16 cellular contexts compared by ENCODE assay signal in genomic region chr16:3140603-3141427, GRCh38. TPM values are rescaled to one million over a fixed set of nuclear protein-coding genes. Genes with fewer than 3 reads are reported as not detected.
DNase-seq lines count a peak whose midpoint lies in the region; ATAC-seq and TF ChIP-seq lines count a peak whose summit lies in the region.
"Had no signal": no experiment of that assay in that cellular context is flagged by ENCODE, and none has a peak within 500 bp of the region (broad histone marks: within the 10 kb centered on the region; RNA-seq: fewer than 3 reads in every experiment).

No MANE protein-coding gene starts in this region.

- H3K27ac Mint-ChIP-seq in nephron progenitor cell = no peak overlapping the region
- H3K27ac Mint-ChIP-seq in T-helper 17 cell = no peak overlapping the region
- H3K27ac Mint-ChIP-seq: CD4-positive, CD25-positive, alpha-beta regulatory T cell had no signal

- TF ChIP-seq CTCF in lower lobe of right lung (IDR thresholded peaks at IDR 0.05) = no peak
- TF ChIP-seq CTCF in gastrocnemius medialis (IDR thresholded peaks at IDR 0.05 in 4 of 5, conservative IDR thresholded peaks at IDR 0.05 in 1 of 5) = no peak
- no peak for TF ChIP-seq CTCF in nephron progenitor cell (IDR thresholded peaks at IDR 0.05)

- in situ Hi-C loops in gastrocnemius medialis (cut with MboI; ENCODE audit: low sequenced_read_pairs in 4 of 4) = no loop called here

- H3K4me1 ChIP-seq in right cardiac atrium (ENCODE audit: control insufficient read depth, insufficient read depth, low read length) (peaks cover 4% of the 10 kb centered on the region), lower lobe of right lung (peaks cover 6% of the 10 kb centered on the region), gastrocnemius medialis (peaks cover 38 to 80% of the 10 kb centered on the region in 2 donors)

- H3K27me3 ChIP-seq in right cardiac atrium (ENCODE audit: control insufficient read depth, insufficient read depth) (no peaks in the 10 kb centered on the region), lower lobe of right lung (ENCODE audit: low read depth) (no peaks in the 10 kb centered on the region), gastrocnemius medialis (no peaks in the 10 kb centered on the region)
- H3K27me3 ChIP-seq: BLaER1 treated with 17β-estradiol and CSF1 and Interleukin-3, amounts not matched to agents 10 nM and 100 nM had no signal

- H3K9me3 ChIP-seq in right cardiac atrium (ENCODE audit: control insufficient read depth, low read length) (no peaks in the 10 kb centered on the region), lower lobe of right lung (no peaks in the 10 kb centered on the region), gastrocnemius medialis (no peaks in the 10 kb centered on the region), T-helper 17 cell (ENCODE audit: control insufficient read depth, low read length, poor library complexity, severe bottlenecking) (no peaks in the 10 kb centered on the region)
- H3K9me3 ChIP-seq: BLaER1 treated with 17β-estradiol and CSF1 and Interleukin-3, amounts not matched to agents 10 nM and 100 nM had no signal

- H3K4me1 Mint-ChIP-seq in nephron progenitor cell (peaks cover 17% of the 10 kb centered on the region), T-helper 17 cell (peaks cover 9% of the 10 kb centered on the region)

- ATAC-seq in right cardiac atrium = no peak
- no peak for ATAC-seq in Right ventricle myocardium superior (ENCODE audit: poor library complexity)
- ATAC-seq in lower lobe of right lung = no peak
- no peak for ATAC-seq in gastrocnemius medialis
- ATAC-seq in T-helper 17 cell = no peak
- ATAC-seq: HCT116 had no signal

- H3K4me3 Mint-ChIP-seq in nephron progenitor cell = no peak overlapping the region
- no peak overlapping the region for H3K4me3 Mint-ChIP-seq in T-helper 17 cell

- intact Hi-C loops in right cardiac atrium (cut with DNase I) = no loop called here
- intact Hi-C loops in Right ventricle myocardium superior (cut with DNase I) = no loop called here
- intact Hi-C loops in lower lobe of right lung (cut with DNase I) = no loop called here
- intact Hi-C loops in gastrocnemius medialis (cut with DNase I; ENCODE audit: low total_unique reads) = loop anchor here (5.0 to 10.0 kb wide), 2 partner anchors 256 to 1529 kb away; partner anchors contain the start of genes CRAMP1, FLYWCH2 and IFT140

- WGBS in right cardiac atrium = 94% methylated on average over 69 of the region's 69 CpGs

- H3K27ac ChIP-seq in right cardiac atrium (ENCODE audit: low read length) (no peak overlapping the region), lower lobe of right lung (no peak overlapping the region), gastrocnemius medialis (peak overlapping the region; percentile 92 to 98 (median 94))
- H3K27ac ChIP-seq: BLaER1 treated with 17β-estradiol and CSF1 and Interleukin-3, amounts not matched to agents 10 nM and 100 nM; HL-60 had no signal

- no peak for TF ChIP-seq POLR2A in gastrocnemius medialis (IDR thresholded peaks at IDR 0.05)

- H3K36me3 ChIP-seq in lower lobe of right lung (peaks cover 44% of the 10 kb centered on the region), gastrocnemius medialis (peaks cover 0 to 23% of the 10 kb centered on the region in 2 donors)

- H3K36me3 Mint-ChIP-seq in nephron progenitor cell (ENCODE audit: low read depth) (peaks cover 7% of the 10 kb centered on the region), T-helper 17 cell (ENCODE audit: low read depth) (peaks cover 10% of the 10 kb centered on the region)

- DNase-seq in right cardiac atrium (peak in 2 of 3 donors; percentile 10 to 35), Right ventricle myocardium superior (no peak), lower lobe of right lung (peak; percentile 42), gastrocnemius medialis (no peak), nephron progenitor cell (no peak), T-helper 17 cell (no peak), NCI-H510A (lab: John Stamatoyannopoulos, UW) (no peak)
- DNase-seq: ACHN; CD4-positive, CD25-positive, alpha-beta regulatory T cell; DMS53; GF-D8 had no signal

- H3K9me3 Mint-ChIP-seq in nephron progenitor cell = no peaks in the 10 kb centered on the region
- H3K9me3 Mint-ChIP-seq: CD4-positive, CD25-positive, alpha-beta regulatory T cell had no signal

- H3K27me3 Mint-ChIP-seq in nephron progenitor cell (ENCODE audit: low read depth, poor library complexity) (peaks cover 10% of the 10 kb centered on the region), T-helper 17 cell (no peaks in the 10 kb centered on the region)
- H3K27me3 Mint-ChIP-seq: CD4-positive, CD25-positive, alpha-beta regulatory T cell had no signal

- H3K4me3 ChIP-seq in right cardiac atrium (ENCODE audit: low read length) (no peak overlapping the region), lower lobe of right lung (no peak overlapping the region), gastrocnemius medialis (no peak overlapping the region)
- H3K4me3 ChIP-seq: BLaER1 treated with 17β-estradiol and CSF1 and Interleukin-3, amounts not matched to agents 10 nM and 100 nM had no signal

RNA-seq across cellular contexts. Expression of gene ZNF213, which starts 6.0 kb away (rescaled TPM):
- 1 to 10 TPM; 6.2 to 8.7 (median 7.6) TPM for total RNA-seq in right cardiac atrium
- 7.2 TPM for polyA plus RNA-seq in right cardiac atrium
- total RNA-seq in Right ventricle myocardium superior = 6.1 TPM
- 10.2 TPM for total RNA-seq in lower lobe of right lung
- total RNA-seq in gastrocnemius medialis = 10 to 100 TPM in 3 of 4 donors, 1 to 10 TPM in 1; 8.9 to 18.6 (median 14.5) TPM
- 1 to 10 TPM; 3.1 to 3.4 TPM for total RNA-seq in T-helper 17 cell

RNA-seq across cellular contexts. Expression of gene ZNF205, which starts 28.4 kb away (rescaled TPM):
- total RNA-seq in right cardiac atrium (10 to 100 TPM in 1 of 4 donors, 1 to 10 TPM in 3; 6.4 to 10.1 (median 9.2) TPM), Right ventricle myocardium superior (6.9 TPM), lower lobe of right lung (11.9 TPM), gastrocnemius medialis (10 to 100 TPM in 1 of 4 donors, 1 to 10 TPM in 3; 4.8 to 10.8 (median 6.1) TPM), T-helper 17 cell (not detected)
- 10.9 TPM for polyA plus RNA-seq in right cardiac atrium
- total RNA-seq: CD4-positive, CD25-positive, alpha-beta regulatory T cell had no signal
- polyA plus RNA-seq: CD4-positive, CD25-positive, alpha-beta regulatory T cell had no signal

RNA-seq across cellular contexts. Expression of gene ZSCAN10, which starts 41.7 kb away (rescaled TPM):
- total RNA-seq in right cardiac atrium (not detected), Right ventricle myocardium superior (not detected), lower lobe of right lung (not detected), gastrocnemius medialis (not detected), T-helper 17 cell (under 1 TPM; 0.12 to 0.26 TPM)
- polyA plus RNA-seq in right cardiac atrium = not detected
- total RNA-seq: A172, H4 had no signal
- polyA plus RNA-seq: CD4-positive, CD25-positive, alpha-beta regulatory T cell had no signal

RNA-seq across cellular contexts. Expression of gene OR1F1, which starts 47.2 kb away (rescaled TPM):
- total RNA-seq in right cardiac atrium (not detected), Right ventricle myocardium superior (not detected), lower lobe of right lung (not detected), gastrocnemius medialis (not detected), T-helper 17 cell (not detected)
- polyA plus RNA-seq in right cardiac atrium = not detected
- total RNA-seq: A172; CD4-positive, CD25-positive, alpha-beta regulatory T cell had no signal

Comparison
In these comparisons a context has a peak if more than half of its experiments do, and no peak if none do; other contexts are left out.
1. DNase-seq: peak in right cardiac atrium (2 of 3) and lower lobe of right lung (single experiment); none in Right ventricle myocardium superior (single experiment), gastrocnemius medialis (0 of 2), nephron progenitor cell (single experiment), T-helper 17 cell (0 of 3) and NCI-H510A (single experiment).
2. H3K27ac ChIP-seq: peak in gastrocnemius medialis (4 of 4); none in right cardiac atrium (single experiment) and lower lobe of right lung (single experiment).